20 cellular contexts compared by ENCODE assay signal in genomic region chrX:2463973-2464676, GRCh38. TPM values are rescaled to one million over a fixed set of nuclear protein-coding genes. Genes with fewer than 3 reads are reported as not detected.
DNase-seq lines count a peak whose midpoint lies in the region; ATAC-seq and TF ChIP-seq lines count a peak whose summit lies in the region.
"Had no signal": no experiment of that assay in that cellular context is flagged by ENCODE, and none has a peak within 500 bp of the region (broad histone marks: within the 10 kb centered on the region; RNA-seq: fewer than 3 reads in every experiment).

No MANE protein-coding gene starts in this region.

- TF ChIP-seq CTCF in Caco-2 (IDR thresholded peaks at IDR 0.05; ENCODE audit: insufficient read depth in 1 of 2, low read depth in 1 of 2, low read length in 1 of 2, severe bottlenecking in 1 of 2, unreplicated experiment in 1 of 2) (no peak), lower lobe of right lung (IDR thresholded peaks at IDR 0.05) (no peak)

- H3K4me3 ChIP-seq in Caco-2 (ENCODE audit: low read depth, low read length), result no peak overlapping the region
- H3K4me3 ChIP-seq in HUES6 (ENCODE audit: low read depth, low read length), result no peak overlapping the region
- no peak overlapping the region for H3K4me3 ChIP-seq in lower lobe of right lung
- H3K4me3 ChIP-seq in CD4-positive, alpha-beta memory T cell (ENCODE audit: low read length in 2 of 2), result no peak overlapping the region
- H3K4me3 ChIP-seq: ascending aorta, spleen had no signal

- intact Hi-C loops in Caco-2 (cut with micrococcal nuclease; ENCODE audit: unreplicated experiment) (no loop called here), lower lobe of right lung (cut with DNase I) (no loop called here)
- intact Hi-C loops in CD4-positive, alpha-beta memory T cell (cut with micrococcal nuclease), result no loop called here

- H3K27ac Mint-ChIP-seq in Caco-2 (ENCODE audit: unreplicated experiment), result no peak overlapping the region
- H3K27ac Mint-ChIP-seq in CD4-positive, alpha-beta memory T cell, result no peak overlapping the region
- H3K27ac Mint-ChIP-seq: activated naive CD4-positive, alpha-beta T cell treated with anti-CD3 and anti-CD28 coated beads for 36 hours; CD4-positive, CD25-positive, alpha-beta regulatory T cell had no signal

- no peaks in the 10 kb centered on the region for H3K27me3 Mint-ChIP-seq in Caco-2 (ENCODE audit: insufficient read depth, unreplicated experiment)
- no peaks in the 10 kb centered on the region for H3K27me3 Mint-ChIP-seq in CD4-positive, alpha-beta memory T cell
- H3K27me3 Mint-ChIP-seq: CD4-positive, CD25-positive, alpha-beta regulatory T cell had no signal

- H3K4me1 Mint-ChIP-seq in Caco-2 (ENCODE audit: low read depth, unreplicated experiment), result peaks cover 18% of the 10 kb centered on the region
- H3K4me1 Mint-ChIP-seq in CD4-positive, alpha-beta memory T cell, result peaks cover 6 to 17% (median 10%) of the 10 kb centered on the region in 4 donors

- H3K9ac ChIP-seq in HUES6 (ENCODE audit: low read length), result peak overlapping the region; percentile 5

- CTCF ChIA-PET in Caco-2 (lab: Charles Lee), result no interaction called here
- CTCF ChIA-PET in CD4-positive, alpha-beta memory T cell (lab: Charles Lee; ENCODE audit: partially characterized antibody), result no interaction called here

- H3K36me3 ChIP-seq in Caco-2 (ENCODE audit: control insufficient read depth, insufficient read depth, low read length), result no peaks in the 10 kb centered on the region
- H3K36me3 ChIP-seq in HUES6 (ENCODE audit: control insufficient read depth, insufficient read depth, low read length), result no peaks in the 10 kb centered on the region
- no peaks in the 10 kb centered on the region for H3K36me3 ChIP-seq in lower lobe of right lung
- no peaks in the 10 kb centered on the region for H3K36me3 ChIP-seq in CD4-positive, alpha-beta memory T cell (ENCODE audit: insufficient read depth, low read length)
- H3K36me3 ChIP-seq: ascending aorta had no signal

- H3K36me3 Mint-ChIP-seq in Caco-2 (ENCODE audit: insufficient read depth, unreplicated experiment), result peaks cover 18% of the 10 kb centered on the region
- H3K36me3 Mint-ChIP-seq in CD4-positive, alpha-beta memory T cell, result peaks cover 0 to 14% of the 10 kb centered on the region in 2 donors

- H3K4me3 Mint-ChIP-seq in Caco-2 (ENCODE audit: unreplicated experiment), result no peak overlapping the region
- H3K4me3 Mint-ChIP-seq in CD4-positive, alpha-beta memory T cell, result no peak overlapping the region
- H3K4me3 Mint-ChIP-seq: activated naive CD4-positive, alpha-beta T cell treated with anti-CD3 and anti-CD28 coated beads for 36 hours; CD4-positive, CD25-positive, alpha-beta regulatory T cell had no signal

- ATAC-seq in lower lobe of right lung, result no peak
- ATAC-seq in GM18873 (IDR thresholded peaks at IDR 0.05; ENCODE audit: low FRiP score, unreplicated experiment), result no peak
- ATAC-seq: left ventricle myocardium superior had no signal

- no TSS peak for BruUV-seq in Caco-2 (replicated peaks; lab: Mats Ljungman, UMichigan)

- no peak overlapping the region for H3K27ac ChIP-seq in HUES6 (ENCODE audit: low read depth, low read length)
- H3K27ac ChIP-seq in lower lobe of right lung, result no peak overlapping the region
- no peak overlapping the region for H3K27ac ChIP-seq in CD4-positive, alpha-beta memory T cell (ENCODE audit: low read depth, low read length)
- H3K27ac ChIP-seq: ascending aorta, spleen had no signal

- peak; percentile 60 to 86 for DNase-seq in Caco-2
- DNase-seq in amniotic epithelial cell (ENCODE audit: low read depth), result peak; percentile 14
- DNase-seq in lower lobe of right lung, result peak; percentile 14
- no peak for DNase-seq in activated CD8-positive, alpha-beta memory T cell treated with anti-CD3 and anti-CD28 coated beads, Interleukin-2, amount 50 U/mL, for 4 hours
- no peak for DNase-seq in stimulated activated CD4-positive, alpha-beta T cell treated with anti-CD3 and anti-CD28 coated beads, Interleukin-1b, Interleukin-23, amount 100 ng/mL, for 48 hours
- no peak for DNase-seq in CD4-positive, alpha-beta memory T cell
- DNase-seq: activated CD4-positive, alpha-beta T cell treated with anti-CD3 and anti-CD28 coated beads, Interleukin-2, amount 50 U/mL, for 48 hours; activated naive CD4-positive, alpha-beta T cell treated with anti-CD3 and anti-CD28 coated beads for 36 hours; activated T-cell treated with anti-CD3 and anti-CD28 coated beads, Interleukin-2, amount 50 U/mL, for 1 hour; CD4-positive, CD25-positive, alpha-beta regulatory T cell; left ventricle myocardium superior; NCI-H1105 treated with DMSO at 0.1 percent for 48 hours; NCI-H2107; NCI-H524 treated with DMSO at 0.1 percent for 48 hours; nucleus accumbens; SHP77; spleen had no signal

- no peaks in the 10 kb centered on the region for H3K9me3 ChIP-seq in Caco-2
- peaks cover 20% of the 10 kb centered on the region; the same call in 1 of the 2 replicates for H3K9me3 ChIP-seq in HUES6 (ENCODE audit: control insufficient read depth, insufficient read depth, low read depth, low read length)
- no peaks in the 10 kb centered on the region for H3K9me3 ChIP-seq in lower lobe of right lung
- no peaks in the 10 kb centered on the region for H3K9me3 ChIP-seq in CD4-positive, alpha-beta memory T cell (ENCODE audit: control insufficient read depth in 1 of 2, low read length in 2 of 2)
- H3K9me3 ChIP-seq: ascending aorta, spleen had no signal

- H3K9me3 Mint-ChIP-seq in Caco-2 (ENCODE audit: unreplicated experiment), result no peaks in the 10 kb centered on the region
- H3K9me3 Mint-ChIP-seq in CD4-positive, alpha-beta memory T cell, result peaks cover 0 to 2% (median 0%) of the 10 kb centered on the region in 8 donors
- H3K9me3 Mint-ChIP-seq: activated naive CD4-positive, alpha-beta T cell treated with anti-CD3 and anti-CD28 coated beads for 36 hours had no signal

- H3K27me3 ChIP-seq in Caco-2 (replicated peaks; ENCODE audit: control insufficient read depth, insufficient read depth, low read length), result no peaks in the 10 kb centered on the region
- H3K27me3 ChIP-seq in HUES6 (ENCODE audit: control insufficient read depth, insufficient read depth, low read length), result no peaks in the 10 kb centered on the region
- no peaks in the 10 kb centered on the region for H3K27me3 ChIP-seq in lower lobe of right lung (ENCODE audit: low read depth)
- H3K27me3 ChIP-seq in CD4-positive, alpha-beta memory T cell (ENCODE audit: insufficient read depth, low read length), result no peaks in the 10 kb centered on the region
- H3K27me3 ChIP-seq: ascending aorta, spleen had no signal

- peaks cover 10% of the 10 kb centered on the region; the same call in 1 of the 2 replicates for H3K4me1 ChIP-seq in Caco-2
- peaks cover 13% of the 10 kb centered on the region for H3K4me1 ChIP-seq in HUES6 (ENCODE audit: control insufficient read depth, insufficient read depth, low read length)
- H3K4me1 ChIP-seq in lower lobe of right lung, result no peaks in the 10 kb centered on the region
- no peaks in the 10 kb centered on the region for H3K4me1 ChIP-seq in CD4-positive, alpha-beta memory T cell (ENCODE audit: insufficient read depth, low read length)
- H3K4me1 ChIP-seq: spleen had no signal

- POLR2A ChIA-PET in Caco-2 (lab: Charles Lee), result no interaction called here
- POLR2A ChIA-PET in CD4-positive, alpha-beta memory T cell (lab: Charles Lee; ENCODE audit: partially characterized antibody), result no interaction called here

RNA-seq across cellular contexts. Expression of gene DHRSX, which starts 36.7 kb away (rescaled TPM):
- total RNA-seq in Caco-2 (2022) (54.2 and 64.1 TPM in 2 replicates), lower lobe of right lung (31.9 TPM)
- 10 to 100 TPM; 12.1 to 17.5 TPM for total RNA-seq in CD4-positive, alpha-beta memory T cell
- polyA plus RNA-seq in CD4-positive, alpha-beta memory T cell, result 10 to 100 TPM; 15.5 to 23.5 TPM

RNA-seq across cellular contexts. Expression of gene ZBED1, which starts 36.7 kb away (rescaled TPM):
- total RNA-seq in Caco-2 (2022), result 63.7 and 68.8 TPM in 2 replicates
- 46.3 TPM for total RNA-seq in lower lobe of right lung
- 10 to 100 TPM; 29.2 to 29.9 TPM for total RNA-seq in CD4-positive, alpha-beta memory T cell
- 10 to 100 TPM; 18.1 to 34.1 TPM for polyA plus RNA-seq in CD4-positive, alpha-beta memory T cell

Comparison
In these comparisons a context has a peak if more than half of its experiments do, and no peak if none do; other contexts are left out.
1. DNase-seq: peak in Caco-2 (2 of 2), amniotic epithelial cell (single experiment) and lower lobe of right lung (single experiment); none in activated CD8-positive, alpha-beta memory T cell treated with anti-CD3 and anti-CD28 coated beads, Interleukin-2, amount 50 U/mL, for 4 hours (single experiment), stimulated activated CD4-positive, alpha-beta T cell treated with anti-CD3 and anti-CD28 coated beads, Interleukin-1b, Interleukin-23, amount 100 ng/mL, for 48 hours (single experiment) and CD4-positive, alpha-beta memory T cell (0 of 5).